ENCODE assay signal across 1 cellular context in the genomic region with DNA sequence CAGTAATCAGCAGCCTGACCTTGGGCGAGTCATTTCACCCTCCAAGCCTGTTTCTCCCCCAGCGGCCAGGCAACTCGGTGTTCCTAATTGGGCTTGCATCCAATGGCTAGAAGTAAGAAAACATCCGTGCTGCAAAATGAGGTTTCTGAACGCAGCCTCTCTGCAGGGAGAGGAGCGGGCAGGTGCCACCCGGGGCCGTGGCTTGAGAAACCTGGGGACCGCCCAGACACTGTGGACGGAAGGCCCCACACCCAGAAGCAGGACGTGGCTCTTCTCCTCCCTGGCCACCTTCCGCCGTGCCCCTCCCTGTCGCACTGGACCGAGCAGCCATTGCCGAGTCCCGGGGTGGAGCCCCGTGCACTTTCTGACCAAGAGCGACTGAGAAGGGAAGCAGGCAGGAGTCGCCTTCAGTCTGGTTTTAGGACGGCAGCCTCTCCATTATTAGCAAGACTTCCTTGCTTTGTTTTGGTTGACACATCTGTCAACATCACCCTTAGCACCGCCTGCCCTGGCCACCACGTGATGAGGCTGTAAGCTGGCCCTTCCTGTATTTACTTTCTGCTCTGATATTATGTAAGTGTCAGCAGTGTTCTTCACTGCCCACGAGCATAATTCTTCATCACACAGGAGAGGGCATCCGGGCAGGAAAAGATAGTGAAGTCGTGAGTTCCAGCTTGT.
TF ChIP-seq lines count a peak whose summit lies in the region.

No MANE protein-coding gene starts in this region.

TF ChIP-seq in HepG2, 621 proteins besides CTCF, POLR2A, EP300 and RAD21 (continued from another document and continues in another):
- no peak for TF ChIP-seq ZBTB4 (CRISPR knock-in tag; IDR thresholded peaks at IDR 0.05; ENCODE audit: borderline replicate concordance)
- TF ChIP-seq GPN1 (CRISPR knock-in tag; IDR thresholded peaks at IDR 0.05; ENCODE audit: borderline replicate concordance), result no peak
- no peak for TF ChIP-seq SRSF9 (IDR thresholded peaks at IDR 0.05; ENCODE audit: borderline replicate concordance, insufficient read depth, low read depth, low read length, poor library complexity, severe bottlenecking)
- TF ChIP-seq PHB2 (IDR thresholded peaks at IDR 0.05; ENCODE audit: partially characterized antibody), result no peak
- TF ChIP-seq, protein P1, sequence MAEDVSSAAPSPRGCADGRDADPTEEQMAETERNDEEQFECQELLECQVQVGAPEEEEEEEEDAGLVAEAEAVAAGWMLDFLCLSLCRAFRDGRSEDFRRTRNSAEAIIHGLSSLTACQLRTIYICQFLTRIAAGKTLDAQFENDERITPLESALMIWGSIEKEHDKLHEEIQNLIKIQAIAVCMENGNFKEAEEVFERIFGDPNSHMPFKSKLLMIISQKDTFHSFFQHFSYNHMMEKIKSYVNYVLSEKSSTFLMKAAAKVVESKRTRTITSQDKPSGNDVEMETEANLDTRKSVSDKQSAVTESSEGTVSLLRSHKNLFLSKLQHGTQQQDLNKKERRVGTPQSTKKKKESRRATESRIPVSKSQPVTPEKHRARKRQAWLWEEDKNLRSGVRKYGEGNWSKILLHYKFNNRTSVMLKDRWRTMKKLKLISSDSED (CRISPR knock-in tag; IDR thresholded peaks at IDR 0.05), result no peak
- TF ChIP-seq FOXP1 (IDR thresholded peaks at IDR 0.05), result no peak
- TF ChIP-seq FOXP1 (CRISPR knock-in tag; IDR thresholded peaks at IDR 0.05), result peak; percentile 92
- TF ChIP-seq ARID2 (CRISPR knock-in tag; IDR thresholded peaks at IDR 0.05; ENCODE audit: borderline replicate concordance), result no peak
- TF ChIP-seq ZNF501 (CRISPR knock-in tag; IDR thresholded peaks at IDR 0.05), result no peak; the same call in 1 of the 2 replicates
- TF ChIP-seq, protein P2, sequence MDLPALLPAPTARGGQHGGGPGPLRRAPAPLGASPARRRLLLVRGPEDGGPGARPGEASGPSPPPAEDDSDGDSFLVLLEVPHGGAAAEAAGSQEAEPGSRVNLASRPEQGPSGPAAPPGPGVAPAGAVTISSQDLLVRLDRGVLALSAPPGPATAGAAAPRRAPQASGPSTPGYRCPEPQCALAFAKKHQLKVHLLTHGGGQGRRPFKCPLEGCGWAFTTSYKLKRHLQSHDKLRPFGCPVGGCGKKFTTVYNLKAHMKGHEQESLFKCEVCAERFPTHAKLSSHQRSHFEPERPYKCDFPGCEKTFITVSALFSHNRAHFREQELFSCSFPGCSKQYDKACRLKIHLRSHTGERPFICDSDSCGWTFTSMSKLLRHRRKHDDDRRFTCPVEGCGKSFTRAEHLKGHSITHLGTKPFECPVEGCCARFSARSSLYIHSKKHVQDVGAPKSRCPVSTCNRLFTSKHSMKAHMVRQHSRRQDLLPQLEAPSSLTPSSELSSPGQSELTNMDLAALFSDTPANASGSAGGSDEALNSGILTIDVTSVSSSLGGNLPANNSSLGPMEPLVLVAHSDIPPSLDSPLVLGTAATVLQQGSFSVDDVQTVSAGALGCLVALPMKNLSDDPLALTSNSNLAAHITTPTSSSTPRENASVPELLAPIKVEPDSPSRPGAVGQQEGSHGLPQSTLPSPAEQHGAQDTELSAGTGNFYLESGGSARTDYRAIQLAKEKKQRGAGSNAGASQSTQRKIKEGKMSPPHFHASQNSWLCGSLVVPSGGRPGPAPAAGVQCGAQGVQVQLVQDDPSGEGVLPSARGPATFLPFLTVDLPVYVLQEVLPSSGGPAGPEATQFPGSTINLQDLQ (CRISPR knock-in tag; IDR thresholded peaks at IDR 0.05), result no peak
- no peak for TF ChIP-seq ZFAT (CRISPR knock-in tag; conservative IDR thresholded peaks at IDR 0.05)
- TF ChIP-seq ZBTB40 (IDR thresholded peaks at IDR 0.05), result no peak
- peak; percentile 21; the same call in 1 of the 2 replicates for TF ChIP-seq ZBTB40 (CRISPR knock-in tag; IDR thresholded peaks at IDR 0.05)
- no peak for TF ChIP-seq BRD4 (CRISPR knock-in tag; IDR thresholded peaks at IDR 0.05)
- no peak; the same call in 1 of the 2 replicates for TF ChIP-seq RNF219 (CRISPR knock-in tag; IDR thresholded peaks at IDR 0.05)
- 0 out of 2 replicates have a peak, but pooled peaks have one; percentile 50 for TF ChIP-seq ZBTB34 (CRISPR knock-in tag; IDR thresholded peaks at IDR 0.05)
- TF ChIP-seq MED1 (CRISPR knock-in tag; IDR thresholded peaks at IDR 0.05), result peak; percentile 85
- peak; percentile 22 for TF ChIP-seq ZNF883 (CRISPR knock-in tag; IDR thresholded peaks at IDR 0.05; ENCODE audit: not compliant biosample characterization)
- peak; percentile 66 for TF ChIP-seq MYC (CRISPR knock-in tag; IDR thresholded peaks at IDR 0.05; ENCODE audit: borderline replicate concordance)
- TF ChIP-seq, protein P3, sequence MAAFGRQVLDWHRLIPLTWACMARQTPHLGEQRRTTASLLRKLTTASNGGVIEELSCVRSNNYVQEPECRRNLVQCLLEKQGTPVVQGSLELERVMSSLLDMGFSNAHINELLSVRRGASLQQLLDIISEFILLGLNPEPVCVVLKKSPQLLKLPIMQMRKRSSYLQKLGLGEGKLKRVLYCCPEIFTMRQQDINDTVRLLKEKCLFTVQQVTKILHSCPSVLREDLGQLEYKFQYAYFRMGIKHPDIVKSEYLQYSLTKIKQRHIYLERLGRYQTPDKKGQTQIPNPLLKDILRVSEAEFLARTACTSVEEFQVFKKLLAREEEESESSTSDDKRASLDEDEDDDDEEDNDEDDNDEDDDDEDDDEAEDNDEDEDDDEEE (CRISPR knock-in tag; IDR thresholded peaks at IDR 0.05), result peak; percentile 83
- TF ChIP-seq ZMYM2 (CRISPR knock-in tag; IDR thresholded peaks at IDR 0.05), result no peak; the same call in 1 of the 2 replicates
- TF ChIP-seq, protein P4, sequence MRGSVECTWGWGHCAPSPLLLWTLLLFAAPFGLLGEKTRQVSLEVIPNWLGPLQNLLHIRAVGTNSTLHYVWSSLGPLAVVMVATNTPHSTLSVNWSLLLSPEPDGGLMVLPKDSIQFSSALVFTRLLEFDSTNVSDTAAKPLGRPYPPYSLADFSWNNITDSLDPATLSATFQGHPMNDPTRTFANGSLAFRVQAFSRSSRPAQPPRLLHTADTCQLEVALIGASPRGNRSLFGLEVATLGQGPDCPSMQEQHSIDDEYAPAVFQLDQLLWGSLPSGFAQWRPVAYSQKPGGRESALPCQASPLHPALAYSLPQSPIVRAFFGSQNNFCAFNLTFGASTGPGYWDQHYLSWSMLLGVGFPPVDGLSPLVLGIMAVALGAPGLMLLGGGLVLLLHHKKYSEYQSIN (CRISPR knock-in tag; IDR thresholded peaks at IDR 0.05; ENCODE audit: borderline replicate concordance), result no peak; the same call in 1 of the 2 replicates
- TF ChIP-seq, protein P5, sequence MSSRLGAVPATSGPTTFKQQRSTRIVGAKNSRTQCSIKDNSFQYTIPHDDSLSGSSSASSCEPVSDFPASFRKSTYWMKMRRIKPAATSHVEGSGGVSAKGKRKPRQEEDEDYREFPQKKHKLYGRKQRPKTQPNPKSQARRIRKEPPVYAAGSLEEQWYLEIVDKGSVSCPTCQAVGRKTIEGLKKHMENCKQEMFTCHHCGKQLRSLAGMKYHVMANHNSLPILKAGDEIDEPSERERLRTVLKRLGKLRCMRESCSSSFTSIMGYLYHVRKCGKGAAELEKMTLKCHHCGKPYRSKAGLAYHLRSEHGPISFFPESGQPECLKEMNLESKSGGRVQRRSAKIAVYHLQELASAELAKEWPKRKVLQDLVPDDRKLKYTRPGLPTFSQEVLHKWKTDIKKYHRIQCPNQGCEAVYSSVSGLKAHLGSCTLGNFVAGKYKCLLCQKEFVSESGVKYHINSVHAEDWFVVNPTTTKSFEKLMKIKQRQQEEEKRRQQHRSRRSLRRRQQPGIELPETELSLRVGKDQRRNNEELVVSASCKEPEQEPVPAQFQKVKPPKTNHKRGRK (CRISPR knock-in tag; IDR thresholded peaks at IDR 0.05), result 0 out of 2 replicates have a peak, but pooled peaks have one; percentile 10
- no peak for TF ChIP-seq ZSCAN30 (CRISPR knock-in tag; IDR thresholded peaks at IDR 0.05)
